Comparison of ENCODE assay signal across 1 cellular context in the genomic region with DNA sequence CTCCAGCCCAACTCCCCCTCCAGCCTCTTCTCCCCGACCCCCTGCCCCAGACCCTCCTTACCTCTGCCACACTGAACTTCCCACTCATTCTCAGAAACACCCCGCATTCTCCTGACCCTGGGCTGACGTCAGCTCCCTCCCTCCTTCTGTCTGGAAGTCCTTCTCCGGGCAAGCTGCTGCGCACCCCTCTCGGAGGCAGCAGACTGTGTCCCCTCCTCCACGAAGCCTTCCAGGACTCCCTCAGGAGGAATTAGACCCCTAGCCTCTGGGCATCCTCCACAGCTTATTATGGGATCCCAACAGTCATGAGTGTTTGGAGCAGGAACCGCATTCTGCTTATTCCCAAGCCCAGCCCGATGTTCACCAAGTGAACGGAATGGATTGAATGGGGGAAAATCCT.
TF ChIP-seq lines count a peak whose summit lies in the region.

No MANE protein-coding gene starts in this region.

TF ChIP-seq in HCT116, 20 proteins besides CTCF, POLR2A, EP300 and RAD21 (continued from another document):
- no peak for TF ChIP-seq CBX3 (IDR thresholded peaks at IDR 0.05; ENCODE audit: low read depth)
- no peak for TF ChIP-seq CEBPB (IDR thresholded peaks at IDR 0.05; ENCODE audit: low read depth)
- TF ChIP-seq, protein P1, sequence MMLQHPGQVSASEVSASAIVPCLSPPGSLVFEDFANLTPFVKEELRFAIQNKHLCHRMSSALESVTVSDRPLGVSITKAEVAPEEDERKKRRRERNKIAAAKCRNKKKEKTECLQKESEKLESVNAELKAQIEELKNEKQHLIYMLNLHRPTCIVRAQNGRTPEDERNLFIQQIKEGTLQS (IDR thresholded peaks at IDR 0.05): no peak
- no peak for TF ChIP-seq TCF7L2 (IDR thresholded peaks at IDR 0.05; ENCODE audit: borderline replicate concordance, extremely low read depth, insufficient read depth, insufficient read length)
- TF ChIP-seq EZH2phosphoT487 (IDR thresholded peaks at IDR 0.05; ENCODE audit: borderline replicate concordance): no peak
- TF ChIP-seq SP1 (IDR thresholded peaks at IDR 0.05; ENCODE audit: low read depth): no peak
- TF ChIP-seq, protein P2, sequence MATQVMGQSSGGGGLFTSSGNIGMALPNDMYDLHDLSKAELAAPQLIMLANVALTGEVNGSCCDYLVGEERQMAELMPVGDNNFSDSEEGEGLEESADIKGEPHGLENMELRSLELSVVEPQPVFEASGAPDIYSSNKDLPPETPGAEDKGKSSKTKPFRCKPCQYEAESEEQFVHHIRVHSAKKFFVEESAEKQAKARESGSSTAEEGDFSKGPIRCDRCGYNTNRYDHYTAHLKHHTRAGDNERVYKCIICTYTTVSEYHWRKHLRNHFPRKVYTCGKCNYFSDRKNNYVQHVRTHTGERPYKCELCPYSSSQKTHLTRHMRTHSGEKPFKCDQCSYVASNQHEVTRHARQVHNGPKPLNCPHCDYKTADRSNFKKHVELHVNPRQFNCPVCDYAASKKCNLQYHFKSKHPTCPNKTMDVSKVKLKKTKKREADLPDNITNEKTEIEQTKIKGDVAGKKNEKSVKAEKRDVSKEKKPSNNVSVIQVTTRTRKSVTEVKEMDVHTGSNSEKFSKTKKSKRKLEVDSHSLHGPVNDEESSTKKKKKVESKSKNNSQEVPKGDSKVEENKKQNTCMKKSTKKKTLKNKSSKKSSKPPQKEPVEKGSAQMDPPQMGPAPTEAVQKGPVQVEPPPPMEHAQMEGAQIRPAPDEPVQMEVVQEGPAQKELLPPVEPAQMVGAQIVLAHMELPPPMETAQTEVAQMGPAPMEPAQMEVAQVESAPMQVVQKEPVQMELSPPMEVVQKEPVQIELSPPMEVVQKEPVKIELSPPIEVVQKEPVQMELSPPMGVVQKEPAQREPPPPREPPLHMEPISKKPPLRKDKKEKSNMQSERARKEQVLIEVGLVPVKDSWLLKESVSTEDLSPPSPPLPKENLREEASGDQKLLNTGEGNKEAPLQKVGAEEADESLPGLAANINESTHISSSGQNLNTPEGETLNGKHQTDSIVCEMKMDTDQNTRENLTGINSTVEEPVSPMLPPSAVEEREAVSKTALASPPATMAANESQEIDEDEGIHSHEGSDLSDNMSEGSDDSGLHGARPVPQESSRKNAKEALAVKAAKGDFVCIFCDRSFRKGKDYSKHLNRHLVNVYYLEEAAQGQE (IDR thresholded peaks at IDR 0.05; ENCODE audit: low read depth): no peak
- no peak for TF ChIP-seq FOSL1 (IDR thresholded peaks at IDR 0.05; ENCODE audit: low read depth)
- no peak for TF ChIP-seq SIN3A (IDR thresholded peaks at IDR 0.05; ENCODE audit: low read depth)
